ENCODE assay signal across 36 cellular contexts in the genomic region with DNA sequence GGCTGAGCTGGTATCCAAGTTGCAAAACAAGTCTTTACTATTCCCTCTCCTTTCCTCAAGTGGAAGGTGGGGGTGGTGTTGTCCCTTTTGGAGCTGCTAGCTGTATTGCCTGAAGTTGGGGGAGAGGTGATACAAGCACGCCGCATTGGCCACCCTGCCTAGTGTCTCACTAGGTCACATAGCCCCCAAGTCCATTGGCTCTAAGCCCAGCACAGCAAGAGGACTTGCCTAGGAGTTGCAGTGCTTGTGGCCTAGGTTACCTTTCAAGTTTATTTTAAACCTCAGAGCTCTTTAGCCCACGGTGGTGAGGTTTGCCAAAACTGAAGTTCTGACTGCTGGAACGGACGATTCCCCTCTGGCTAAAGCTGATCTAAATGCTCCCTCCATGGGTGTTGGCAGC. TPM values are rescaled to one million over a fixed set of nuclear protein-coding genes. Genes with fewer than 3 reads are reported as not detected.
"Had no signal": no experiment of that assay in that cellular context is flagged by ENCODE, and none has a peak within 500 bp of the region (broad histone marks: within the 10 kb centered on the region; RNA-seq: fewer than 3 reads in every experiment).

No MANE protein-coding gene starts in this region.

- H3K27me3 ChIP-seq: adrenal gland, body of pancreas, brain microvascular endothelial cell, breast epithelium had no signal

- H3K4me3 Mint-ChIP-seq: activated B cell treated with CpG ODN at 0.5 μM for 24 hours; activated CD4-positive, alpha-beta memory T cell treated with anti-CD3 and anti-CD28 coated beads for 36 hours; activated CD4-positive, alpha-beta T cell treated with anti-CD3 and anti-CD28 coated beads, Interleukin-2, amount 10 ng/mL, durations not matched to agents 24 days and 14 days; activated CD8-positive, alpha-beta T cell treated with anti-CD3 and anti-CD28 coated beads for 36 hours; activated naive CD4-positive, alpha-beta T cell treated with anti-CD3 and anti-CD28 coated beads for 36 hours; activated naive CD8-positive, alpha-beta T cell treated with anti-CD3 and anti-CD28 coated beads for 36 hours; activated T-cell treated with anti-CD3 and anti-CD28 coated beads, Interleukin-2, amount 50 U/mL, for 4 hours; activated T-cell treated with anti-CD3 and anti-CD28 coated beads, Interleukin-2, amount 50 U/mL, for 72 hours; activated T-helper 1 cell treated with anti-CD3 and anti-CD28 coated beads, Interleukin-12 subunit alpha, Interleukin-12 subunit beta, Interleukin-2, Interleukin-4 antibody, amounts not matched to agents 30 ng/mL and 10 ng/mL and 1 ng/mL, durations not matched to agents 14 hours and 24 hours and 36 hours; activated T-helper 17 cell treated with anti-CD3 and anti-CD28 coated beads, Interleukin-2, amount 50 U/mL, for 72 hours; central memory CD8-positive, alpha-beta T cell; T-helper 1 cell treated with Interleukin-12 subunit alpha and Interleukin-12 subunit beta and Interleukin-4 antibody, amounts not matched to agents 30 μg/mL and 1 μg/mL, for 36 hours; T-helper 2 cell treated with Interferon-gamma antibody and Interleukin-4, amounts not matched to agents 5 μg/mL and 100 μg/mL, for 36 hours had no signal

- DNase-seq: activated B cell treated with CpG ODN at 0.5 μM for 24 hours; activated CD4-positive, alpha-beta memory T cell treated with anti-CD3 and anti-CD28 coated beads for 36 hours; activated CD4-positive, alpha-beta T cell treated with anti-CD3 and anti-CD28 coated beads for 4 hours; activated CD4-positive, alpha-beta T cell treated with anti-CD3 and anti-CD28 coated beads, Interleukin-2, amount 10 ng/mL, durations not matched to agents 24 days and 14 days; activated CD4-positive, alpha-beta T cell treated with anti-CD3 and anti-CD28 coated beads, Interleukin-2, amount 50 U/mL, for 1 hour; activated CD4-positive, alpha-beta T cell treated with anti-CD3 and anti-CD28 coated beads, Interleukin-2, amount 50 U/mL, for 4 hours; activated CD4-positive, CD25-positive, alpha-beta regulatory T cell treated with anti-CD3 and anti-CD28 coated beads, Interleukin-2, amount 50 U/mL, for 72 hours; activated CD8-positive, alpha-beta memory T cell treated with anti-CD3 and anti-CD28 coated beads, Interleukin-2, amount 50 U/mL, for 4 hours; activated CD8-positive, alpha-beta T cell treated with anti-CD3 and anti-CD28 coated beads for 36 hours; activated effector memory CD4-positive, alpha-beta T cell treated with anti-CD3 and anti-CD28 coated beads, Interleukin-2, amount 50 U/mL, for 16 hours; activated gamma-delta T cell treated with Interleukin-2 at 50 U/mL for 16 hours; activated naive CD4-positive, alpha-beta T cell; activated naive CD4-positive, alpha-beta T cell treated with anti-CD3 and anti-CD28 coated beads for 36 hours; activated naive CD4-positive, alpha-beta T cell treated with anti-CD3 and anti-CD28 coated beads, Interleukin-2, amount 50 U/mL, for 16 hours; activated naive CD8-positive, alpha-beta T cell treated with anti-CD3 and anti-CD28 coated beads for 36 hours; activated T-cell treated with anti-CD3 and anti-CD28 coated beads for 4 hours; activated T-cell treated with anti-CD3 and anti-CD28 coated beads, Interleukin-2, amount 50 U/mL, for 1 hour; activated T-cell treated with anti-CD3 and anti-CD28 coated beads, Interleukin-2, amount 50 U/mL, for 4 hours; activated T-cell treated with anti-CD3 and anti-CD28 coated beads, Interleukin-2, amount 50 U/mL, for 72 hours; adrenal gland; amniotic stem cell; aorta; body of pancreas; brain microvascular endothelial cell; caudate nucleus; T-helper 1 cell; T-helper 2 cell; T-helper 9 cell had no signal

- H3K27ac ChIP-seq: adrenal gland, body of pancreas, brain microvascular endothelial cell, breast epithelium, VCaP had no signal

- H3K27me3 Mint-ChIP-seq: activated B cell treated with CpG ODN at 0.5 μM for 24 hours; activated CD4-positive, alpha-beta memory T cell treated with anti-CD3 and anti-CD28 coated beads for 36 hours; activated CD8-positive, alpha-beta T cell treated with anti-CD3 and anti-CD28 coated beads for 36 hours; activated naive CD8-positive, alpha-beta T cell treated with anti-CD3 and anti-CD28 coated beads for 36 hours; activated T-helper 17 cell treated with anti-CD3 and anti-CD28 coated beads, Interleukin-2, amount 50 U/mL, for 72 hours; central memory CD8-positive, alpha-beta T cell had no signal

- H3K27ac Mint-ChIP-seq: activated B cell treated with CpG ODN at 0.5 μM for 24 hours; activated CD4-positive, alpha-beta memory T cell treated with anti-CD3 and anti-CD28 coated beads for 36 hours; activated CD4-positive, alpha-beta T cell treated with anti-CD3 and anti-CD28 coated beads, Interleukin-2, amount 10 ng/mL, durations not matched to agents 24 days and 14 days; activated CD8-positive, alpha-beta T cell treated with anti-CD3 and anti-CD28 coated beads for 36 hours; activated naive CD4-positive, alpha-beta T cell treated with anti-CD3 and anti-CD28 coated beads for 36 hours; activated naive CD4-positive, alpha-beta T cell treated with anti-CD3 and anti-CD28 coated beads, Interleukin-2, amount 50 U/mL, for 72 hours; activated naive CD8-positive, alpha-beta T cell treated with anti-CD3 and anti-CD28 coated beads for 36 hours; activated T-cell treated with anti-CD3 and anti-CD28 coated beads, Interleukin-2, amount 50 U/mL, for 72 hours; activated T-helper 1 cell treated with anti-CD3 and anti-CD28 coated beads, Interleukin-12 subunit alpha, Interleukin-12 subunit beta, Interleukin-2, Interleukin-4 antibody, amounts not matched to agents 30 ng/mL and 10 ng/mL and 1 ng/mL, durations not matched to agents 14 hours and 24 hours and 36 hours; activated T-helper 17 cell treated with anti-CD3 and anti-CD28 coated beads, Interleukin-2, amount 50 U/mL, for 72 hours; T-helper 1 cell treated with Interleukin-12 subunit alpha and Interleukin-12 subunit beta and Interleukin-4 antibody, amounts not matched to agents 30 μg/mL and 1 μg/mL, for 36 hours; T-helper 2 cell treated with Interferon-gamma antibody and Interleukin-4, amounts not matched to agents 5 μg/mL and 100 μg/mL, for 36 hours had no signal

- ATAC-seq: activated CD8-positive, alpha-beta T cell treated with anti-CD3 and anti-CD28 coated beads for 36 hours; activated naive CD4-positive, alpha-beta T cell treated with anti-CD3 and anti-CD28 coated beads, Interleukin-2, amount 50 U/mL, for 72 hours; activated T-cell treated with anti-CD3 and anti-CD28 coated beads, Interleukin-2, amount 50 U/mL, for 4 hours; activated T-cell treated with anti-CD3 and anti-CD28 coated beads, Interleukin-2, amount 50 U/mL, for 72 hours; activated T-helper 17 cell treated with anti-CD3 and anti-CD28 coated beads, Interleukin-2, amount 50 U/mL, for 72 hours; body of pancreas had no signal

RNA-seq across cellular contexts. Expression of gene DZIP1, which starts 27.1 kb away (rescaled TPM):
- total RNA-seq: activated B cell treated with CpG ODN at 0.5 μM for 24 hours; activated T-helper 17 cell treated with anti-CD3 and anti-CD28 coated beads, Interleukin-2, amount 50 U/mL, for 72 hours had no signal
